20 cellular contexts compared by ENCODE assay signal in the genomic region with DNA sequence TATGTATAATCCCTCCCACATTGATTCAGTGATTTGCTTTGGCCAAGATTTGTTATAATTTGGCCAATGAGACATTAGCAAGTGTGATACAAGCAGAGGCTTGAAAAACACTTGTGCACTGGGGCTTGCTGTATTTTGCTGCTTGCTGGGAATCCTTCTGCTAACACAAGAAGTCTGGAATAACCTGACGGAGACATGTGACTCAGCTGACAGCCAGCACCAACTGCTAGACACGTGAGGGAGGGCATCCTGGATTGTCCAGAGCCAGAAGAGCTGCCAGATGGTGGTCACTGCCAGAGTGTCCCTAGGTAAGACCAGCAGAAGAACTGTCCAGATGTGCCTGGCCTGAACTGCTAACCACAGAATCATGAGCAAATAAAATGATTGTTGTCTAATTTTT. TPM values are rescaled to one million over a fixed set of nuclear protein-coding genes. Genes with fewer than 3 reads are reported as not detected.
DNase-seq lines count a peak whose midpoint lies in the region; ATAC-seq lines count a peak whose summit lies in the region.
"Had no signal": no experiment of that assay in that cellular context is flagged by ENCODE, and none has a peak within 500 bp of the region (broad histone marks: within the 10 kb centered on the region; RNA-seq: fewer than 3 reads in every experiment).

No MANE protein-coding gene starts in this region.

- in situ Hi-C loops in G401 (cut with HindIII; ENCODE audit: low sequenced_read_pairs) (no loop called here), SK-MEL-5 (cut with HindIII; ENCODE audit: low pct_unique_long_range_greater_than_20kb, low sequenced_read_pairs) (no loop called here)

- ATAC-seq in HG03442 (IDR thresholded peaks at IDR 0.05; ENCODE audit: unreplicated experiment) = no peak
- ATAC-seq: natural killer cell had no signal

- DNase-seq in NCI-H1417 (lab: John Stamatoyannopoulos, UW) = peak in 2 of 3 experiments; percentile 22 to 61
- DNase-seq in NCI-H1417 treated with DMSO at 0.1 percent for 48 hours (lab: John Stamatoyannopoulos, UW) = no peak
- peak; percentile 59 for DNase-seq in G401 (ENCODE audit: low spot score)
- DNase-seq in SK-MEL-5 (ENCODE audit: low read depth, low spot score) = peak; percentile 40
- peak; percentile 26 for DNase-seq in kidney tubule cell (ENCODE audit: low spot score)
- no peak for DNase-seq in stimulated activated CD4-positive, alpha-beta T cell treated with anti-CD3 and anti-CD28 coated beads, Interleukin-4, amount 100 ng/mL, for 1 hour
- DNase-seq in SKM-1 treated with dmso at 0.1 percent for 144 hours (lab: John Stamatoyannopoulos, UW; ENCODE audit: unreplicated experiment) = no peak
- DNase-seq: activated CD4-positive, alpha-beta T cell treated with anti-CD3 and anti-CD28 coated beads for 48 hours; activated naive CD8-positive, alpha-beta T cell treated with anti-CD3 and anti-CD28 coated beads, Interleukin-2, amount 10 ng/mL, durations not matched to agents 7 days and 5 days; effector memory CD4-positive, alpha-beta T cell; EL; left cardiac atrium; mesendoderm; natural killer cell; NCI-H1694 treated with DMSO at 0.1 percent for 48 hours; NCI-H82; right cardiac atrium; SIG-M5; stimulated activated CD8-positive, alpha-beta memory T cell treated with anti-CD3 and anti-CD28 coated beads, Interleukin-4, amount 100 ng/mL, for 48 hours had no signal

RNA-seq across cellular contexts. Expression of a gene that starts 51.1 kb away (rescaled TPM):
- 5.0 and 11.1 TPM in 2 replicates for total RNA-seq in G401 (2014; rRNA removed; shearing (Covaris generic))
- 3.1 and 4.7 TPM in 2 replicates for total RNA-seq in SK-MEL-5 (2014; rRNA removed; shearing (Covaris generic))
- 21.5 and 25.9 TPM in 2 replicates for polyA plus RNA-seq in SK-MEL-5 (2015; cell fraction: cytosol; rRNA removed)
- 5.0 and 8.1 TPM in 2 replicates for polyA plus RNA-seq in SK-MEL-5 (2015; cell fraction: nucleus; rRNA removed)

RNA-seq across cellular contexts. Expression of a gene that starts 58.6 kb away (rescaled TPM):
- 410 and 470 TPM in 2 replicates for total RNA-seq in G401 (2014; rRNA removed; shearing (Covaris generic))
- 566 and 620 TPM in 2 replicates for total RNA-seq in SK-MEL-5 (2014; rRNA removed; shearing (Covaris generic))
- 466 and 549 TPM in 2 replicates for polyA plus RNA-seq in SK-MEL-5 (2015; cell fraction: cytosol; rRNA removed)
- polyA plus RNA-seq in SK-MEL-5 (2015; cell fraction: nucleus; rRNA removed) = 181 and 183 TPM in 2 replicates

Comparison
In these comparisons a context has a peak if more than half of its experiments do, and no peak if none do; other contexts are left out.
1. DNase-seq: peak in NCI-H1417 (2 of 3), G401 (single experiment), SK-MEL-5 (single experiment) and kidney tubule cell (single experiment); none in NCI-H1417 treated with DMSO at 0.1 percent for 48 hours (single experiment), stimulated activated CD4-positive, alpha-beta T cell treated with anti-CD3 and anti-CD28 coated beads, Interleukin-4, amount 100 ng/mL, for 1 hour (single experiment) and SKM-1 treated with dmso at 0.1 percent for 144 hours (single experiment).